ENCODE assay signal across 30 cellular contexts in genomic region chr3:69142090-69142489, GRCh38. TPM values are rescaled to one million over a fixed set of nuclear protein-coding genes. Genes with fewer than 3 reads are reported as not detected.
DNase-seq lines count a peak whose midpoint lies in the region; ATAC-seq and TF ChIP-seq lines count a peak whose summit lies in the region.
"Had no signal": no experiment of that assay in that cellular context is flagged by ENCODE, and none has a peak within 500 bp of the region (broad histone marks: within the 10 kb centered on the region; RNA-seq: fewer than 3 reads in every experiment).

No MANE protein-coding gene starts in this region.

- DNase-seq in H4 (ENCODE audit: low spot score) (peak; percentile 9), SK-N-DZ (ENCODE audit: low spot score) (peak; percentile 53), fibroblast of mammary gland (ENCODE audit: low read depth) (peak; percentile 69), psoas muscle (no peak), GM10266 (ENCODE audit: extremely low spot score) (no peak), RKO (ENCODE audit: low spot score) (no peak)
- DNase-seq: activated CD4-positive, CD25-positive, alpha-beta regulatory T cell treated with anti-CD3 and anti-CD28 coated beads, Interleukin-2, amount 50 U/mL, for 72 hours; activated CD8-positive, alpha-beta T cell treated with anti-CD3 and anti-CD28 coated beads for 36 hours; activated gamma-delta T cell treated with Interleukin-2 at 50 U/mL for 16 hours; activated T-cell treated with anti-CD3 and anti-CD28 coated beads for 4 hours; adrenal gland; COR-L47; dermis blood vessel endothelial cell; DND-41; GM23248; NCI-H1436; NCI-H226; NCI-H774; ovary; right cardiac atrium; SHP77; stimulated activated CD4-positive, alpha-beta T cell treated with anti-CD3 and anti-CD28 coated beads, Interleukin-15, amount 100 ng/mL, for 24 hours; stimulated activated CD8-positive, alpha-beta memory T cell treated with anti-CD3 and anti-CD28 coated beads, Interleukin-4, amount 100 ng/mL, for 48 hours; T-cell; upper lobe of left lung had no signal

- H3K9me3 ChIP-seq in psoas muscle = no peaks in the 10 kb centered on the region
- H3K9me3 ChIP-seq: adrenal gland, BLaER1, ovary, upper lobe of left lung had no signal

- intact Hi-C loops in psoas muscle (cut with DNase I) = loop anchor here (2.0 to 5.0 kb wide), 3 partner anchors 17 to 130 kb away; partner anchors contain the start of genes EOGT (in 1 of the 2) and LMOD3 (in 1 of the 2)

- ATAC-seq in psoas muscle = peak; percentile 60 to 76 (median 68)
- no peak for ATAC-seq in HG02642 (IDR thresholded peaks at IDR 0.05; ENCODE audit: poor library complexity, unreplicated experiment)
- ATAC-seq in HG03175 (IDR thresholded peaks at IDR 0.05; ENCODE audit: unreplicated experiment) = no peak
- ATAC-seq: right cardiac atrium, T-cell had no signal

- 13 to 23% (median 14%) methylated on average over 3 of the region's 3 CpGs for WGBS in psoas muscle, 3 donors

- H3K36me3 ChIP-seq in psoas muscle (ENCODE audit: insufficient read depth in 1 of 2, low read depth in 1 of 2) = no peaks in the 10 kb centered on the region
- H3K36me3 ChIP-seq: adrenal gland, BLaER1, ovary, upper lobe of left lung had no signal

- H3K27me3 ChIP-seq in psoas muscle (ENCODE audit: insufficient read depth in 3 of 3, low read length in 2 of 3) = no peaks in the 10 kb centered on the region
- H3K27me3 ChIP-seq: BLaER1, ovary, upper lobe of left lung had no signal

- H3K4me1 ChIP-seq in psoas muscle = peaks cover 24% of the 10 kb centered on the region
- H3K4me1 ChIP-seq: adrenal gland, upper lobe of left lung had no signal

- H3K4me3 ChIP-seq in fibroblast of mammary gland (ENCODE audit: control insufficient read depth, low read depth, low read length) (no peak overlapping the region), psoas muscle (peak overlapping the region; percentile 40)
- H3K4me3 ChIP-seq: adrenal gland, BLaER1, GM23248, ovary, upper lobe of left lung had no signal

- H3K27ac ChIP-seq in psoas muscle = peak overlapping the region; percentile 88
- H3K27ac ChIP-seq: adrenal gland, BLaER1, GM23248, ovary, upper lobe of left lung had no signal

- TF ChIP-seq CTCF in fibroblast of mammary gland (conservative IDR thresholded peaks at IDR 0.05; ENCODE audit: control insufficient read depth, insufficient read depth, low read depth, low read length) = no peak
- TF ChIP-seq CTCF in psoas muscle (IDR thresholded peaks at IDR 0.05) = no peak
- no peak for TF ChIP-seq CTCF in GM10266 (IDR thresholded peaks at IDR 0.05; ENCODE audit: control insufficient read depth, insufficient read depth, low read depth, missing control alignments)

RNA-seq across cellular contexts. Expression of gene LMOD3, which starts 19.7 kb away (rescaled TPM):
- total RNA-seq in H4 (2014; rRNA removed; shearing (Covaris generic)) = not detected in 2 replicates
- not detected in 2 replicates for polyA plus RNA-seq in SK-N-DZ (2014; cell fraction: cytosol; rRNA removed)
- polyA plus RNA-seq in SK-N-DZ (2014; cell fraction: nucleus; rRNA removed) = 0.06 TPM in 1 of 2 replicates, not detected in the other
- 100 to 1,000 TPM; 127 to 258 (median 174) TPM for total RNA-seq in psoas muscle
- 100 to 1,000 TPM in 2 of 3 donors, 1 to 10 TPM in 1; 9.0 to 133 (median 129) TPM for polyA plus RNA-seq in psoas muscle
- total RNA-seq: activated CD8-positive, alpha-beta T cell treated with anti-CD3 and anti-CD28 coated beads for 36 hours; bronchial epithelial cell; dermis blood vessel endothelial cell; GM23248; OCI-LY7; T-cell had no signal
- polyA plus RNA-seq: GM23248 had no signal

RNA-seq across cellular contexts. Expression of gene ARL6IP5, which starts 57.4 kb away (rescaled TPM):
- total RNA-seq in H4 (2014; rRNA removed; shearing (Covaris generic)) = 34.3 and 66.8 TPM in 2 replicates
- 17.7 and 18.9 TPM in 2 replicates for polyA plus RNA-seq in SK-N-DZ (2014; cell fraction: cytosol; rRNA removed)
- 12.4 and 17.5 TPM in 2 replicates for polyA plus RNA-seq in SK-N-DZ (2014; cell fraction: nucleus; rRNA removed)
- 100 to 1,000 TPM; 121 to 191 (median 156) TPM for total RNA-seq in psoas muscle
- 100 to 1,000 TPM in 2 of 3 donors, 10 to 100 TPM in 1; 82.1 to 171 (median 146) TPM for polyA plus RNA-seq in psoas muscle

Comparison
In these comparisons a context has a peak if more than half of its experiments do, and no peak if none do; other contexts are left out.
1. DNase-seq: peak in H4 (single experiment), SK-N-DZ (single experiment) and fibroblast of mammary gland (single experiment); none in psoas muscle (0 of 2), GM10266 (single experiment) and RKO (single experiment).
2. ATAC-seq: peak in psoas muscle (4 of 4); none in HG02642 (single experiment) and HG03175 (single experiment).
3. RNA of gene LMOD3, which starts 19.7 kb away (total RNA-seq): 127 to 258 TPM in psoas muscle; not detected in H4; every median in the first group is over 100 times any median in the second.